9 cellular contexts compared by ENCODE assay signal in genomic region chr4:53929955-53930798, GRCh38.
DNase-seq lines count a peak whose midpoint lies in the region; ATAC-seq and TF ChIP-seq lines count a peak whose summit lies in the region.
"Had no signal": no experiment of that assay in that cellular context is flagged by ENCODE, and none has a peak within 500 bp of the region (broad histone marks: within the 10 kb centered on the region; RNA-seq: fewer than 3 reads in every experiment).

No MANE protein-coding gene starts in this region.

- H3K4me2 ChIP-seq in hepatocyte = no peak overlapping the region

- peak; percentile 88 for ATAC-seq in GM21786 (IDR thresholded peaks at IDR 0.05; ENCODE audit: unreplicated experiment)
- peak; percentile 50 to 66 (median 62) for ATAC-seq in T-cell (replicated peaks in 1 of 4)
- ATAC-seq in gastrocnemius medialis = peak; percentile 86 to 87
- ATAC-seq in HG02970 (IDR thresholded peaks at IDR 0.05; ENCODE audit: low FRiP score, unreplicated experiment) = no peak

- H3K36me3 Mint-ChIP-seq in Calu3 (ENCODE audit: insufficient read depth, unreplicated experiment) (no peaks in the 10 kb centered on the region), T-cell (peaks cover 4% of the 10 kb centered on the region)
- H3K36me3 Mint-ChIP-seq: activated naive CD4-positive, alpha-beta T cell treated with anti-CD3 and anti-CD28 coated beads, Interleukin-2, amount 50 U/mL, for 24 hours had no signal

- no peaks in the 10 kb centered on the region for H3K9me2 ChIP-seq in hepatocyte (replicated peaks; ENCODE audit: insufficient read depth)

- H3K27me3 ChIP-seq in hepatocyte = no peaks in the 10 kb centered on the region
- no peaks in the 10 kb centered on the region for H3K27me3 ChIP-seq in gastrocnemius medialis

- no TSS peak for BruUV-seq in Calu3 (replicated peaks; lab: Mats Ljungman, UMichigan)

- H3K9me3 Mint-ChIP-seq in Calu3 (ENCODE audit: low read depth, unreplicated experiment) (no peaks in the 10 kb centered on the region), T-cell (no peaks in the 10 kb centered on the region)
- H3K9me3 Mint-ChIP-seq: activated naive CD4-positive, alpha-beta T cell treated with anti-CD3 and anti-CD28 coated beads, Interleukin-2, amount 50 U/mL, for 24 hours had no signal

- no peak overlapping the region for H3K4me3 ChIP-seq in astrocyte of the cerebellum (ENCODE audit: low read depth, low read length)
- H3K4me3 ChIP-seq in hepatocyte = no peak overlapping the region
- H3K4me3 ChIP-seq in gastrocnemius medialis = no peak overlapping the region

- no peaks in the 10 kb centered on the region for H3K36me3 ChIP-seq in hepatocyte (replicated peaks; ENCODE audit: insufficient read depth, low read depth)
- no peaks in the 10 kb centered on the region for H3K36me3 ChIP-seq in gastrocnemius medialis

- H3K27ac Mint-ChIP-seq in Calu3 (ENCODE audit: unreplicated experiment) = no peak overlapping the region
- H3K27ac Mint-ChIP-seq in T-cell = no peak overlapping the region
- H3K27ac Mint-ChIP-seq: activated naive CD4-positive, alpha-beta T cell treated with anti-CD3 and anti-CD28 coated beads, Interleukin-2, amount 50 U/mL, for 24 hours had no signal

- H3K27ac ChIP-seq in hepatocyte = no peak overlapping the region
- H3K27ac ChIP-seq in gastrocnemius medialis = no peak overlapping the region

- 33% methylated on average over 8 of the region's 8 CpGs for WGBS in hepatocyte (ENCODE audit: low lambda C conversion rate, missing lambda C conversion rate)

- H3K79me2 ChIP-seq in hepatocyte = no peaks in the 10 kb centered on the region

- H3K4me1 Mint-ChIP-seq in Calu3 (ENCODE audit: low read depth, unreplicated experiment) (no peaks in the 10 kb centered on the region), T-cell (no peaks in the 10 kb centered on the region)
- H3K4me1 Mint-ChIP-seq: activated naive CD4-positive, alpha-beta T cell treated with anti-CD3 and anti-CD28 coated beads, Interleukin-2, amount 50 U/mL, for 24 hours had no signal

- H2AFZ ChIP-seq in hepatocyte = no peak overlapping the region

- POLR2A ChIA-PET in T-cell (lab: Charles Lee) = no interaction called here

- TF ChIP-seq CTCF in Calu3 (IDR thresholded peaks at IDR 0.05; ENCODE audit: unreplicated experiment) = peak; percentile 34
- TF ChIP-seq CTCF in astrocyte of the cerebellum (IDR thresholded peaks at IDR 0.05; ENCODE audit: low read depth, low read length, missing control alignments) = peak; percentile 71
- peak; percentile 88 for TF ChIP-seq CTCF in hepatocyte (IDR thresholded peaks at IDR 0.05; ENCODE audit: poor library complexity)
- peak; percentile 65 to 79 (median 72) for TF ChIP-seq CTCF in gastrocnemius medialis (IDR thresholded peaks at IDR 0.05 in 4 of 5, conservative IDR thresholded peaks at IDR 0.05 in 1 of 5)

- TF ChIP-seq POLR2A in gastrocnemius medialis (IDR thresholded peaks at IDR 0.05) = no peak

- no peaks in the 10 kb centered on the region for H4K20me1 ChIP-seq in hepatocyte (ENCODE audit: insufficient read depth, poor library complexity, severe bottlenecking)

- H3K4me3 Mint-ChIP-seq in Calu3 (ENCODE audit: low read depth, unreplicated experiment) (no peak overlapping the region), T-cell (no peak overlapping the region)
- H3K4me3 Mint-ChIP-seq: activated naive CD4-positive, alpha-beta T cell treated with anti-CD3 and anti-CD28 coated beads, Interleukin-2, amount 50 U/mL, for 24 hours had no signal

- DNase-seq in Calu3 = peak; percentile 62
- DNase-seq in NCI-H1105 (lab: John Stamatoyannopoulos, UW) = peak; percentile 19
- DNase-seq in T-cell = peak in 33 of 34 experiments; percentile 6 to 61 (median 41)
- DNase-seq in astrocyte of the cerebellum (ENCODE audit: low read depth) = peak; percentile 83
- peak; percentile 89 for DNase-seq in hepatocyte (ENCODE audit: low spot score)
- DNase-seq in gastrocnemius medialis = peak; percentile 38 to 63

- CTCF ChIA-PET in Calu3 (lab: Charles Lee) (interaction anchor here (0.6 to 2.4 kb wide), 7 partner anchors 14 to 303 kb away, joined by 3 to 13 read pairs (median 7); no protein-coding TSS in a partner anchor), T-cell (lab: Charles Lee) (interaction anchor here (0.6 to 4.9 kb wide), 15 partner anchors 8 to 1461 kb away, joined by 3 to 86 read pairs (median 5); no protein-coding TSS in a partner anchor)

- H3K27me3 Mint-ChIP-seq in Calu3 (ENCODE audit: unreplicated experiment) = no peaks in the 10 kb centered on the region
- H3K27me3 Mint-ChIP-seq in T-cell = peaks cover 5 to 10% of the 10 kb centered on the region in 2 donors

- intact Hi-C loops in Calu3 (cut with micrococcal nuclease; ENCODE audit: unreplicated experiment) = loop anchor here (2.0 to 5.0 kb wide), 3 partner anchors 67 to 289 kb away; partner anchors contain the start of gene CHIC2
- intact Hi-C loops in gastrocnemius medialis (cut with DNase I; ENCODE audit: low total_unique reads) = loop anchor here (1.0 kb wide), 1 partner anchor 287 kb away; no protein-coding TSS in a partner anchor

- no peaks in the 10 kb centered on the region for H3K9me3 ChIP-seq in hepatocyte (ENCODE audit: low read depth)
- no peaks in the 10 kb centered on the region for H3K9me3 ChIP-seq in gastrocnemius medialis

- in situ Hi-C loops in astrocyte of the cerebellum (cut with HindIII; ENCODE audit: low sequenced_read_pairs) (loop anchor here (10.0 kb wide), 1 partner anchor 285 kb away; no protein-coding TSS in a partner anchor), gastrocnemius medialis (cut with MboI; ENCODE audit: low sequenced_read_pairs in 4 of 4) (loop anchor here (5.0 to 25.0 kb wide), 5 partner anchors 285 to 743 kb away; partner anchors contain the start of gene PDGFRA (in 1 of the 4))

- no peaks in the 10 kb centered on the region for H3K4me1 ChIP-seq in hepatocyte (ENCODE audit: insufficient read depth)
- H3K4me1 ChIP-seq in gastrocnemius medialis = no peaks in the 10 kb centered on the region

Comparison
In these comparisons a context has a peak if more than half of its experiments do, and no peak if none do; other contexts are left out.
1. DNase-seq: peak in every context shown above with its lines; median percentile 89 in hepatocyte; 83 in astrocyte of the cerebellum; 62 in Calu3; 50 in gastrocnemius medialis; 41 in T-cell; 19 in NCI-H1105.
2. CTCF ChIP-seq: peak in every context shown above with its lines; median percentile 88 in hepatocyte; 72 in gastrocnemius medialis; 71 in astrocyte of the cerebellum; 34 in Calu3.